ENCODE assay signal across 9 cellular contexts in the genomic region with DNA sequence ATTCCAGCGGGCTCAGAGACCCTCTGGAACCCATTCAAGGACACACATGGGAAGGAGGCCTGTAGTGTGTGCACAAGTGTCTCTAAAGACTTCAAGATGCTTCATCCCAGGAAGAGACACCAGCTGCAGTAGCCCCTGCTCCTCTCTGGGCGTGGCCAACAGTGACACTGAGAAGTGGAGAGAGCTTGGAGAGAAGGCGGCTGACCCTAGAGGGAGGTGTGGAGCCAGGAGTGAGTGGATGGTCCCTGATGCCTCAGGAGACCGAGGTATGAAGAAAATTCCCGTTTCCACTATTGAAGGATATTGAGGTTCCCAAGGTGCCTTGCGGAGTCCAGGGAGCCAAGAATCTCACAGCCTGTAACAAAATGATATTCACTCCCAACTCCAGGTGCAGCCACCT. TPM values are rescaled to one million over a fixed set of nuclear protein-coding genes. Genes with fewer than 3 reads are reported as not detected.
A peak's percentile ranks its signal among the peaks of the same experiment; 100 is the strongest.
DNase-seq lines count a peak whose midpoint lies in the region; ATAC-seq, FAIRE-seq and TF ChIP-seq lines count a peak whose summit lies in the region.
"Had no signal": no experiment of that assay in that cellular context is flagged by ENCODE, and none has a peak within 500 bp of the region (broad histone marks: within the 10 kb centered on the region; RNA-seq: fewer than 3 reads in every experiment).

No MANE protein-coding gene starts in this region.

- POLR2A ChIA-PET in A549 (lab: Yijun Ruan, JAX), result interaction anchor here (1.8 kb wide), 1 partner anchor 25 kb away, joined by 18 read pairs; no protein-coding TSS in a partner anchor

- TF ChIP-seq EP300 in A549 (IDR thresholded peaks at IDR 0.05) (no peak), esophagus muscularis mucosa (IDR thresholded peaks at IDR 0.05) (no peak)

- TF ChIP-seq CTCF in A549 (IDR thresholded peaks at IDR 0.05) (no peak), GM12864 (IDR thresholded peaks at IDR 0.05; ENCODE audit: low read depth, low read length, missing control alignments) (peak; percentile 19), fibroblast of villous mesenchyme (IDR thresholded peaks at IDR 0.05; ENCODE audit: insufficient read depth, low read depth, low read length) (peak; percentile 35), esophagus muscularis mucosa (IDR thresholded peaks at IDR 0.05) (no peak)

- no peak for FAIRE-seq in A549 (lab: Jason Lieb, UNC)

- H3K4me3 ChIP-seq in A549 (no peak overlapping the region), GM12864 (ENCODE audit: low read depth, low read length) (no peak overlapping the region), fibroblast of villous mesenchyme (ENCODE audit: low read depth, low read length) (no peak overlapping the region), esophagus muscularis mucosa (no peak overlapping the region)
- H3K4me3 ChIP-seq: suprapubic skin had no signal

- H3K9me3 ChIP-seq in A549 (peaks cover 9% of the 10 kb centered on the region), esophagus muscularis mucosa (no peaks in the 10 kb centered on the region)
- H3K9me3 ChIP-seq: suprapubic skin had no signal

- peak; percentile 62 to 68 for DNase-seq in A549 (ENCODE audit: low read depth in 1 of 2, low spot score in 1 of 2)
- DNase-seq in GM12864 (ENCODE audit: low read depth), result no peak
- DNase-seq in NCI-H82 treated with DMSO at 0.1 percent for 48 hours (lab: John Stamatoyannopoulos, UW; ENCODE audit: unreplicated experiment), result peak; percentile 61
- DNase-seq in fibroblast of villous mesenchyme (ENCODE audit: low read depth), result peak; percentile 24
- no peak for DNase-seq in esophagus muscularis mucosa (ENCODE audit: extremely low spot score)
- no peak for DNase-seq in activated T-cell treated with anti-CD3 and anti-CD28 coated beads for 4 hours

- no peaks in the 10 kb centered on the region for H3K36me3 ChIP-seq in esophagus muscularis mucosa
- H3K36me3 ChIP-seq: suprapubic skin had no signal

- H3K4me1 ChIP-seq in A549 (peaks cover 14% of the 10 kb centered on the region), esophagus muscularis mucosa (peaks cover 10 to 14% (median 13%) of the 10 kb centered on the region in 4 donors)

- H3K27me3 ChIP-seq in esophagus muscularis mucosa, result no peaks in the 10 kb centered on the region
- H3K27me3 ChIP-seq: suprapubic skin had no signal

- WGBS in A549 (ENCODE audit: missing lambda C conversion rate), result 33% methylated on average over 6 of the region's 6 CpGs
- WGBS in esophagus muscularis mucosa, result 63% methylated on average over 6 of the region's 6 CpGs

- H3K27ac ChIP-seq in A549, result peak overlapping the region; percentile 21 to 58; a peak in 2 of 6 replicates
- H3K27ac ChIP-seq in esophagus muscularis mucosa (replicated peaks in 1 of 4), result no peak overlapping the region
- H3K27ac ChIP-seq: suprapubic skin had no signal

- CTCF ChIA-PET in A549 (lab: Yijun Ruan, JAX), result interaction anchor here (0.7 to 7.9 kb wide), 31 partner anchors 11 to 250 kb away, joined by 3 to 158 read pairs (median 6); partner anchors contain the start of genes CSRP1 and PHLDA3

- peak; percentile 99 for ATAC-seq in A549
- no peak for ATAC-seq in HG02840 (IDR thresholded peaks at IDR 0.05; ENCODE audit: low FRiP score, unreplicated experiment)
- no peak for ATAC-seq in GM21447 (IDR thresholded peaks at IDR 0.05; ENCODE audit: unreplicated experiment)

- TF ChIP-seq POLR2A in A549 (IDR thresholded peaks at IDR 0.05; ENCODE audit: low read length), result no peak
- no peak for TF ChIP-seq POLR2A in esophagus muscularis mucosa (IDR thresholded peaks at IDR 0.05; ENCODE audit: low read depth)

- peak overlapping the region; percentile 68 for H3K4me2 ChIP-seq in A549

- intact Hi-C loops in esophagus muscularis mucosa (cut with DNase I), result no loop called here

- peak; percentile 13 to 43; a peak in 2 of 5 replicates for TF ChIP-seq RAD21 in A549 (conservative IDR thresholded peaks at IDR 0.05 in 1 of 2, IDR thresholded peaks at IDR 0.05 in 1 of 2)

TF ChIP-seq in A549, 52 proteins besides CTCF, POLR2A, EP300 and RAD21:
- TF ChIP-seq ZNF302 (CRISPR knock-in tag; IDR thresholded peaks at IDR 0.05) (no peak), PHF8 (IDR thresholded peaks at IDR 0.05; ENCODE audit: borderline replicate concordance, low read depth) (no peak), KDM5A (IDR thresholded peaks at IDR 0.05) (no peak)

RNA-seq across cellular contexts. Expression of gene TNNI1, which starts 14.9 kb away (rescaled TPM):
- polyA plus RNA-seq in A549 (2011; rRNA removed) (not detected in 2 replicates), A549 (2017; fragmentation: RNase III; extraction: RNeasy Plus Mini Kit Qiagen cat#74134 plus additional on column Dnase treatment) (not detected in 3 replicates)
- polyA plus RNA-seq in A549 (2012; cell fraction: cytosol; rRNA removed), result 0.05 TPM in 1 of 2 replicates, not detected in the other
- 0.45 TPM in 1 of 2 replicates, not detected in the other for polyA plus RNA-seq in A549 (2012; cell fraction: nucleus; rRNA removed)
- polyA minus RNA-seq in A549 (2011; rRNA and poly(A)+ RNA removed), result not detected in 2 replicates
- total RNA-seq in fibroblast of villous mesenchyme (under 0.01 TPM in 1 of 2 replicates, not detected in the other), esophagus muscularis mucosa (under 1 TPM in 1 of 4 donors, not detected in 3; 0.06 TPM)

RNA-seq across cellular contexts. Expression of gene PHLDA3, which starts 32.5 kb away (rescaled TPM):
- polyA plus RNA-seq in A549 (2011; rRNA removed) (34.3 and 40.5 TPM in 2 replicates), A549 (2017; fragmentation: RNase III; extraction: RNeasy Plus Mini Kit Qiagen cat#74134 plus additional on column Dnase treatment) (83.1 to 91.1 TPM (median 83.5 TPM) in 3 replicates)
- 67.2 and 102 TPM in 2 replicates for polyA plus RNA-seq in A549 (2012; cell fraction: cytosol; rRNA removed)
- polyA plus RNA-seq in A549 (2012; cell fraction: nucleus; rRNA removed), result 67.2 and 93.4 TPM in 2 replicates
- polyA minus RNA-seq in A549 (2011; rRNA and poly(A)+ RNA removed), result 16.0 and 28.4 TPM in 2 replicates
- total RNA-seq in fibroblast of villous mesenchyme (65.1 and 70.0 TPM in 2 replicates), esophagus muscularis mucosa (100 to 1,000 TPM in 2 of 4 donors, 10 to 100 TPM in 2; 63.5 to 158 (median 106) TPM)

RNA-seq across cellular contexts. Expression of gene LAD1, which starts 37.3 kb away (rescaled TPM):
- polyA plus RNA-seq in A549 (2011; rRNA removed) (0.19 and 0.26 TPM in 2 replicates), A549 (2017; fragmentation: RNase III; extraction: RNeasy Plus Mini Kit Qiagen cat#74134 plus additional on column Dnase treatment) (0.67 to 1.1 TPM (median 0.87 TPM) in 3 replicates)
- 0.10 and 0.16 TPM in 2 replicates for polyA plus RNA-seq in A549 (2012; cell fraction: cytosol; rRNA removed)
- polyA plus RNA-seq in A549 (2012; cell fraction: nucleus; rRNA removed), result 0.09 and 0.30 TPM in 2 replicates
- 0.49 and 0.83 TPM in 2 replicates for polyA minus RNA-seq in A549 (2011; rRNA and poly(A)+ RNA removed)
- total RNA-seq in fibroblast of villous mesenchyme (not detected in 2 replicates), esophagus muscularis mucosa (under 1 TPM in 1 of 4 donors, not detected in 3; 0.17 TPM)

RNA-seq across cellular contexts. Expression of gene TNNT2, which starts 59.0 kb away (rescaled TPM):
- polyA plus RNA-seq in A549 (2011; rRNA removed), result not detected in 2 replicates
- polyA plus RNA-seq in A549 (2012; cell fraction: cytosol; rRNA removed), result not detected in 2 replicates
- not detected in 2 replicates for polyA plus RNA-seq in A549 (2012; cell fraction: nucleus; rRNA removed)
- 0.09 to 0.10 TPM (median 0.09 TPM) in 3 replicates for polyA plus RNA-seq in A549 (2017; fragmentation: RNase III; extraction: RNeasy Plus Mini Kit Qiagen cat#74134 plus additional on column Dnase treatment)
- 0.10 TPM in 1 of 2 replicates, not detected in the other for polyA minus RNA-seq in A549 (2011; rRNA and poly(A)+ RNA removed)
- 0.64 and 3.5 TPM in 2 replicates for total RNA-seq in fibroblast of villous mesenchyme
- 1 to 10 TPM in 1 of 4 donors, under 1 TPM in 1, not detected in 2; 0.83 to 2.0 TPM for total RNA-seq in esophagus muscularis mucosa

Comparison
In these comparisons a context has a peak if more than half of its experiments do, and no peak if none do; other contexts are left out.
1. ATAC-seq: peak in A549 (2 of 2); none in HG02840 (single experiment) and GM21447 (single experiment).
2. DNase-seq: peak in A549 (2 of 2), NCI-H82 treated with DMSO at 0.1 percent for 48 hours (single experiment) and fibroblast of villous mesenchyme (single experiment); none in GM12864 (single experiment), esophagus muscularis mucosa (single experiment) and activated T-cell treated with anti-CD3 and anti-CD28 coated beads for 4 hours (single experiment).
3. H3K27ac ChIP-seq: peak in A549 (2 of 2); none in esophagus muscularis mucosa (0 of 4).
4. CTCF ChIP-seq: peak in GM12864 (single experiment) and fibroblast of villous mesenchyme (single experiment); none in A549 (single experiment) and esophagus muscularis mucosa (0 of 3).